8 cellular contexts compared by ENCODE assay signal in genomic region chr12:30796508-30796780, GRCh38. TPM values are rescaled to one million over a fixed set of nuclear protein-coding genes. Genes with fewer than 3 reads are reported as not detected.
DNase-seq lines count a peak whose midpoint lies in the region; ATAC-seq and TF ChIP-seq lines count a peak whose summit lies in the region.

No MANE protein-coding gene starts in this region.

- under 1% methylated on average over 19 of the region's 19 CpGs for WGBS in HUES64
- 0% methylated on average over 10 of the region's 19 CpGs for WGBS in hepatocyte (ENCODE audit: low lambda C conversion rate, missing lambda C conversion rate)

- H2AFZ ChIP-seq in hepatocyte, result peak overlapping the region; percentile 55

- H3K4me3 ChIP-seq in HUES64 (ENCODE audit: low read length) (peak overlapping the region; percentile 65), hepatocyte (peak overlapping the region; percentile 57), skeletal muscle satellite cell (ENCODE audit: low read length) (peak overlapping the region; percentile 82)

- CTCF ChIA-PET in activated CD4-positive, alpha-beta memory T cell treated with anti-CD3 and anti-CD28 coated beads, Interleukin-2, amount 10 ng/mL, durations not matched to agents 7 days and 5 days (lab: Charles Lee), result interaction anchor here (1.0 to 1.3 kb wide), 2 partner anchors 42 to 102 kb away, joined by 5 to 7 read pairs; partner anchors contain the start of genes CAPRIN2 and IPO8
- CTCF ChIA-PET in activated CD4-positive, alpha-beta memory T cell treated with anti-CD3 and anti-CD28 coated beads for 36 hours (lab: Charles Lee), result interaction anchor here (0.7 to 1.6 kb wide), 7 partner anchors 12 to 51 kb away, joined by 3 to 5 read pairs (median 3); no protein-coding TSS in a partner anchor

- H3K9me3 Mint-ChIP-seq in activated CD4-positive, alpha-beta memory T cell treated with anti-CD3 and anti-CD28 coated beads, Interleukin-2, amount 10 ng/mL, durations not matched to agents 7 days and 5 days, result no peaks in the 10 kb centered on the region
- H3K9me3 Mint-ChIP-seq in activated CD4-positive, alpha-beta memory T cell treated with anti-CD3 and anti-CD28 coated beads for 36 hours, result no peaks in the 10 kb centered on the region

- H3K79me2 ChIP-seq in hepatocyte, result no peaks in the 10 kb centered on the region

- peaks cover 29% of the 10 kb centered on the region for H3K27me3 Mint-ChIP-seq in activated CD4-positive, alpha-beta memory T cell treated with anti-CD3 and anti-CD28 coated beads, Interleukin-2, amount 10 ng/mL, durations not matched to agents 7 days and 5 days
- peaks cover 38% of the 10 kb centered on the region for H3K27me3 Mint-ChIP-seq in activated CD4-positive, alpha-beta memory T cell treated with anti-CD3 and anti-CD28 coated beads for 36 hours

- POLR2A ChIA-PET in activated CD4-positive, alpha-beta memory T cell treated with anti-CD3 and anti-CD28 coated beads, Interleukin-2, amount 10 ng/mL, durations not matched to agents 7 days and 5 days (lab: Charles Lee), result interaction anchor here (0.9 to 1.5 kb wide), 2 partner anchors 39 to 41 kb away, joined by 4 to 8 read pairs; partner anchors contain the start of gene CAPRIN2
- POLR2A ChIA-PET in activated CD4-positive, alpha-beta memory T cell treated with anti-CD3 and anti-CD28 coated beads for 36 hours (lab: Charles Lee), result interaction anchor here (0.7 to 1.4 kb wide), 2 partner anchors 41 to 107 kb away, joined by 3 to 4 read pairs; partner anchors contain the start of gene CAPRIN2

- peak overlapping the region; percentile 94 for H3K4me2 ChIP-seq in hepatocyte
- H3K4me2 ChIP-seq in skeletal muscle satellite cell (ENCODE audit: low read length), result peak overlapping the region; percentile 95

- peaks cover 21% of the 10 kb centered on the region for H3K4me1 ChIP-seq in HUES64 (ENCODE audit: insufficient read depth, low read length)
- H3K4me1 ChIP-seq in hepatocyte (ENCODE audit: insufficient read depth), result peaks cover 8% of the 10 kb centered on the region
- H3K4me1 ChIP-seq in skeletal muscle satellite cell (ENCODE audit: control insufficient read depth, insufficient read depth, low read length), result peaks cover 45% of the 10 kb centered on the region

- H3K9me3 ChIP-seq in HUES64 (ENCODE audit: insufficient read depth, low read depth, low read length) (no peaks in the 10 kb centered on the region), hepatocyte (ENCODE audit: low read depth) (no peaks in the 10 kb centered on the region), skeletal muscle satellite cell (replicated peaks; ENCODE audit: low read length) (no peaks in the 10 kb centered on the region)

- DNase-seq in activated CD4-positive, alpha-beta memory T cell treated with anti-CD3 and anti-CD28 coated beads, Interleukin-2, amount 10 ng/mL, durations not matched to agents 7 days and 5 days, result no peak
- DNase-seq in activated CD4-positive, alpha-beta memory T cell treated with anti-CD3 and anti-CD28 coated beads for 36 hours, result no peak
- DNase-seq in amniotic epithelial cell (ENCODE audit: low read depth) (peak; percentile 23), hepatocyte (ENCODE audit: low spot score) (peak; percentile 49)
- DNase-seq in activated CD8-positive, alpha-beta memory T cell treated with anti-CD3 and anti-CD28 coated beads, Interleukin-2, amount 50 U/mL, for 4 hours, result no peak

- intact Hi-C loops in activated CD4-positive, alpha-beta memory T cell treated with anti-CD3 and anti-CD28 coated beads for 36 hours (cut with micrococcal nuclease), result no loop called here

- H3K9ac ChIP-seq in HUES64 (ENCODE audit: low read depth, low read length) (peak overlapping the region; percentile 82), skeletal muscle satellite cell (ENCODE audit: low read depth, low read length) (peak overlapping the region; percentile 93)

- H3K9me2 ChIP-seq in hepatocyte (replicated peaks; ENCODE audit: insufficient read depth), result no peaks in the 10 kb centered on the region

- no peak overlapping the region for H3K27ac Mint-ChIP-seq in activated CD4-positive, alpha-beta memory T cell treated with anti-CD3 and anti-CD28 coated beads, Interleukin-2, amount 10 ng/mL, durations not matched to agents 7 days and 5 days
- H3K27ac Mint-ChIP-seq in activated CD4-positive, alpha-beta memory T cell treated with anti-CD3 and anti-CD28 coated beads for 36 hours, result no peak overlapping the region

- H3K27me3 ChIP-seq in HUES64 (ENCODE audit: insufficient read depth, low read length) (peaks cover 10% of the 10 kb centered on the region; the same call in 1 of the 2 replicates), hepatocyte (peaks cover 2% of the 10 kb centered on the region), skeletal muscle satellite cell (ENCODE audit: control insufficient read depth, insufficient read depth, low read length) (no peaks in the 10 kb centered on the region)

- no peaks in the 10 kb centered on the region for H4K20me1 ChIP-seq in hepatocyte (ENCODE audit: insufficient read depth, poor library complexity, severe bottlenecking)

- TF ChIP-seq CTCF in hepatocyte (IDR thresholded peaks at IDR 0.05; ENCODE audit: poor library complexity), result no peak

- peaks cover 28% of the 10 kb centered on the region for H3K4me1 Mint-ChIP-seq in activated CD4-positive, alpha-beta memory T cell treated with anti-CD3 and anti-CD28 coated beads, Interleukin-2, amount 10 ng/mL, durations not matched to agents 7 days and 5 days
- H3K4me1 Mint-ChIP-seq in activated CD4-positive, alpha-beta memory T cell treated with anti-CD3 and anti-CD28 coated beads for 36 hours (ENCODE audit: low read depth), result peaks cover 16% of the 10 kb centered on the region

- H3K4me3 Mint-ChIP-seq in activated CD4-positive, alpha-beta memory T cell treated with anti-CD3 and anti-CD28 coated beads, Interleukin-2, amount 10 ng/mL, durations not matched to agents 7 days and 5 days, result peak overlapping the region; percentile 51
- H3K4me3 Mint-ChIP-seq in activated CD4-positive, alpha-beta memory T cell treated with anti-CD3 and anti-CD28 coated beads for 36 hours, result no peak overlapping the region

- H3K36me3 ChIP-seq in HUES64 (ENCODE audit: insufficient read depth, low read length) (peaks cover 19% of the 10 kb centered on the region), hepatocyte (replicated peaks; ENCODE audit: insufficient read depth, low read depth) (no peaks in the 10 kb centered on the region), skeletal muscle satellite cell (ENCODE audit: insufficient read depth, low read length) (peaks cover 13% of the 10 kb centered on the region)

- no peak for ATAC-seq in GM21576 (IDR thresholded peaks at IDR 0.05; ENCODE audit: unreplicated experiment)

- no peaks in the 10 kb centered on the region for H3K36me3 Mint-ChIP-seq in activated CD4-positive, alpha-beta memory T cell treated with anti-CD3 and anti-CD28 coated beads, Interleukin-2, amount 10 ng/mL, durations not matched to agents 7 days and 5 days (ENCODE audit: low read depth)
- no peaks in the 10 kb centered on the region for H3K36me3 Mint-ChIP-seq in activated CD4-positive, alpha-beta memory T cell treated with anti-CD3 and anti-CD28 coated beads for 36 hours

- H3K27ac ChIP-seq in HUES64 (ENCODE audit: low read depth, low read length), result peak overlapping the region; percentile 95
- H3K27ac ChIP-seq in hepatocyte, result no peak overlapping the region

RNA-seq across cellular contexts. Expression of gene CAPRIN2, which starts 41.7 kb away (rescaled TPM):
- 10 to 100 TPM; 14.4 to 15.6 TPM for total RNA-seq in activated CD4-positive, alpha-beta memory T cell treated with anti-CD3 and anti-CD28 coated beads, Interleukin-2, amount 10 ng/mL, durations not matched to agents 7 days and 5 days
- total RNA-seq in activated CD4-positive, alpha-beta memory T cell treated with anti-CD3 and anti-CD28 coated beads for 36 hours, result 10 to 100 TPM in 1 of 2 experiments, 1 to 10 TPM in 1; 10.0 to 11.5 TPM
- polyA plus RNA-seq in HUES64 (2013, experiment 1 of 2), result 34.5 TPM
- 41.1 TPM for polyA plus RNA-seq in HUES64 (2013, experiment 2 of 2)
- total RNA-seq in hepatocyte, result 25.4 and 30.7 TPM in 2 replicates
- 19.0 and 23.0 TPM in 2 replicates for polyA plus RNA-seq in hepatocyte
- total RNA-seq in skeletal muscle satellite cell (2012; rRNA removed), result 20.1 and 21.8 TPM in 2 replicates

Comparison
In these comparisons a context has a peak if more than half of its experiments do, and no peak if none do; other contexts are left out.
1. DNase-seq: peak in amniotic epithelial cell (single experiment) and hepatocyte (single experiment); none in activated CD4-positive, alpha-beta memory T cell treated with anti-CD3 and anti-CD28 coated beads, Interleukin-2, amount 10 ng/mL, durations not matched to agents 7 days and 5 days (single experiment), activated CD4-positive, alpha-beta memory T cell treated with anti-CD3 and anti-CD28 coated beads for 36 hours (single experiment) and activated CD8-positive, alpha-beta memory T cell treated with anti-CD3 and anti-CD28 coated beads, Interleukin-2, amount 50 U/mL, for 4 hours (single experiment).
2. Peak in every context shown above with its lines, with median percentiles within 50 percentile points of each other: H3K4me3 ChIP-seq.